Comparison of ENCODE assay signal across 22 cellular contexts in genomic region chr9:85858351-85858750, GRCh38.
DNase-seq lines count a peak whose midpoint lies in the region; ATAC-seq, FAIRE-seq and TF ChIP-seq lines count a peak whose summit lies in the region.
"Had no signal": no experiment of that assay in that cellular context is flagged by ENCODE, and none has a peak within 500 bp of the region (broad histone marks: within the 10 kb centered on the region; RNA-seq: fewer than 3 reads in every experiment).

No MANE protein-coding gene starts in this region.

- in situ Hi-C loops in SK-MEL-5 (cut with HindIII; ENCODE audit: low pct_unique_long_range_greater_than_20kb, low sequenced_read_pairs) = no loop called here

- H3K23me2 ChIP-seq in H9 (ENCODE audit: insufficient read length, low read depth, low read length, poor library complexity, severe bottlenecking) = no peaks in the 10 kb centered on the region
- no peaks in the 10 kb centered on the region; the same call in 1 of the 2 replicates for H3K23me2 ChIP-seq in H1 (ENCODE audit: low read depth, low read length)

- ATAC-seq in HG03045 (IDR thresholded peaks at IDR 0.05; ENCODE audit: unreplicated experiment) = no peak
- ATAC-seq: GM12878 had no signal

- peaks cover 23 to 25% of the 10 kb centered on the region in 2 experiments for H3K4me1 Mint-ChIP-seq in H9
- H3K4me1 Mint-ChIP-seq in activated naive CD4-positive, alpha-beta T cell treated with anti-CD3 and anti-CD28 coated beads, Interleukin-2, amount 10 ng/mL, durations not matched to agents 7 days and 5 days = no peaks in the 10 kb centered on the region

- no peaks in the 10 kb centered on the region for H4K20me1 ChIP-seq in H9 (ENCODE audit: control insufficient read depth, insufficient read depth, insufficient read length)
- no peaks in the 10 kb centered on the region for H4K20me1 ChIP-seq in H1 (replicated peaks in 1 of 2; ENCODE audit: control insufficient read depth in 1 of 2, insufficient read depth in 2 of 2, low read length in 2 of 2)

- H3K4ac ChIP-seq in H9 (ENCODE audit: low read depth, low read length) = no peak overlapping the region
- H3K4ac ChIP-seq in H1 (replicated peaks; ENCODE audit: insufficient read length, low read depth, low read length) = no peak overlapping the region

- POLR2A ChIA-PET in H1 (lab: Charles Lee; ENCODE audit: partially characterized antibody) = no interaction called here

- H2BK12ac ChIP-seq in H9 (ENCODE audit: insufficient read length, low read depth, low read length) (no peak overlapping the region), H1 (ENCODE audit: low read depth, low read length) (no peak overlapping the region)

- no peak overlapping the region for H3K4me3 Mint-ChIP-seq in H9
- no peak overlapping the region for H3K4me3 Mint-ChIP-seq in activated naive CD4-positive, alpha-beta T cell treated with anti-CD3 and anti-CD28 coated beads, Interleukin-2, amount 10 ng/mL, durations not matched to agents 7 days and 5 days
- H3K4me3 Mint-ChIP-seq: CD14-positive monocyte had no signal

- H4K8ac ChIP-seq in H9 (replicated peaks; ENCODE audit: insufficient read length, low read depth, low read length) (no peak overlapping the region), H1 (ENCODE audit: extremely low read depth, insufficient read depth, low read length) (no peak overlapping the region)

- H3K79me1 ChIP-seq in H9 (ENCODE audit: insufficient read depth, low read depth, low read length, poor library complexity, severe bottlenecking) (no peaks in the 10 kb centered on the region), H1 (ENCODE audit: low read depth, low read length) (no peaks in the 10 kb centered on the region)

- no peak for DNase-seq in H9
- DNase-seq in SK-MEL-5 (ENCODE audit: low read depth, low spot score) = peak; percentile 98
- no peak for DNase-seq in H1 (ENCODE audit: low read depth in 1 of 2, low spot score in 2 of 2)
- peak; percentile 18 for DNase-seq in putamen (ENCODE audit: low spot score)
- no peak for DNase-seq in activated naive CD4-positive, alpha-beta T cell treated with anti-CD3 and anti-CD28 coated beads, Interleukin-2, amount 10 ng/mL, durations not matched to agents 7 days and 5 days
- DNase-seq in HUDEP-2 (lab: John Stamatoyannopoulos, UW; ENCODE audit: unreplicated experiment in 76 of 76) = no peak
- no peak for DNase-seq in T-helper 9 cell
- DNase-seq: AML-193, COR-L47, EL, KG1, NCI-H1105 treated with DMSO at 0.1 percent for 48 hours, NCI-H1694, NCI-H226, NCI-H524, NCI-H82, OCI-M1, SIG-M5 had no signal

- H2AK5ac ChIP-seq in H9 (ENCODE audit: insufficient read length, low read length) (no peak overlapping the region), H1 (ENCODE audit: low read depth, low read length) (no peak overlapping the region)

- no peak overlapping the region for H4K5ac ChIP-seq in H9 (ENCODE audit: insufficient read length, low read depth, low read length)
- no peak overlapping the region for H4K5ac ChIP-seq in H1 (ENCODE audit: insufficient read length, low read depth, low read length)

- H3K4me3 ChIP-seq in H1 (ENCODE audit: extremely low read depth in 1 of 4, insufficient read depth in 2 of 4, low read depth in 3 of 4, low read length in 4 of 4) = no peak overlapping the region
- H3K4me3 ChIP-seq: GM12878 had no signal

- no peaks in the 10 kb centered on the region for H3K27me3 Mint-ChIP-seq in H9 (ENCODE audit: low read depth)
- H3K27me3 Mint-ChIP-seq in activated naive CD4-positive, alpha-beta T cell treated with anti-CD3 and anti-CD28 coated beads, Interleukin-2, amount 10 ng/mL, durations not matched to agents 7 days and 5 days = no peaks in the 10 kb centered on the region

- H2BK5ac ChIP-seq in H9 (ENCODE audit: insufficient read length, low read length) = no peak overlapping the region
- no peak overlapping the region for H2BK5ac ChIP-seq in H1 (ENCODE audit: low read depth, low read length)

- peaks cover 0 to 2% of the 10 kb centered on the region in 2 experiments; a peak in 1 of 5 replicates for H3K9me3 Mint-ChIP-seq in H9
- H3K9me3 Mint-ChIP-seq in activated naive CD4-positive, alpha-beta T cell treated with anti-CD3 and anti-CD28 coated beads, Interleukin-2, amount 10 ng/mL, durations not matched to agents 7 days and 5 days = no peaks in the 10 kb centered on the region

- H3K14ac ChIP-seq in H9 (ENCODE audit: insufficient read depth, low read length) (no peak overlapping the region), H1 (ENCODE audit: insufficient read length) (no peak overlapping the region)

- H2BK120ac ChIP-seq in H9 (ENCODE audit: low read depth, low read length, poor library complexity, severe bottlenecking) = no peak overlapping the region
- H2BK120ac ChIP-seq in H1 (replicated peaks; ENCODE audit: low read depth, low read length) = peak overlapping the region; percentile 31

- no peak for TF ChIP-seq CTCF in H9 (conservative IDR thresholded peaks at IDR 0.05)
- no peak for TF ChIP-seq CTCF in H1 (IDR thresholded peaks at IDR 0.05; ENCODE audit: control extremely low read depth in 1 of 3, insufficient read depth in 1 of 3, low read depth in 1 of 3, low read length in 3 of 3)

- FAIRE-seq in H1 (lab: Jason Lieb, UNC) = no peak
- FAIRE-seq: GM12878, GM19239 had no signal

- H3K36me3 ChIP-seq in H1 (ENCODE audit: control insufficient read depth in 2 of 4, insufficient read depth in 4 of 4, low read length in 3 of 4) = no peaks in the 10 kb centered on the region; a peak in 1 of 8 replicates

- H2AFZ ChIP-seq in H9 (ENCODE audit: low read length) = no peak overlapping the region
- no peak overlapping the region for H2AFZ ChIP-seq in H1 (ENCODE audit: low read length)

- H3K9me3 ChIP-seq in H9 (ENCODE audit: control insufficient read depth, low read depth, low read length) (no peaks in the 10 kb centered on the region), H1 (ENCODE audit: insufficient read depth in 2 of 2, low read depth in 1 of 2, low read length in 1 of 2) (no peaks in the 10 kb centered on the region)

- H3K4me1 ChIP-seq in H9 (ENCODE audit: insufficient read depth, low read length) (peaks cover 8% of the 10 kb centered on the region; the same call in 1 of the 2 replicates), H1 (replicated peaks in 1 of 4; ENCODE audit: control insufficient read depth in 3 of 4, insufficient read depth in 4 of 4, low read length in 3 of 4) (peaks cover 2 to 12% (median 5%) of the 10 kb centered on the region in 4 experiments; a peak in 3 of 7 replicates)

- CTCF ChIA-PET in H1 (lab: Charles Lee; ENCODE audit: partially characterized antibody) = no interaction called here
- CTCF ChIA-PET in activated naive CD4-positive, alpha-beta T cell treated with anti-CD3 and anti-CD28 coated beads, Interleukin-2, amount 10 ng/mL, durations not matched to agents 7 days and 5 days (lab: Charles Lee) = no interaction called here

- peak overlapping the region in 2 of 3 experiments; percentile 40 to 66; a peak in 2 of 7 replicates for H3K27ac Mint-ChIP-seq in H9
- H3K27ac Mint-ChIP-seq in activated naive CD4-positive, alpha-beta T cell treated with anti-CD3 and anti-CD28 coated beads, Interleukin-2, amount 10 ng/mL, durations not matched to agents 7 days and 5 days = no peak overlapping the region
- H3K27ac Mint-ChIP-seq: CD14-positive monocyte had no signal

- no peak overlapping the region for H3K9ac ChIP-seq in H9 (ENCODE audit: extremely low read depth, insufficient read length, low read length)
- H3K9ac ChIP-seq in H1 (replicated peaks in 1 of 4; ENCODE audit: extremely low read depth in 1 of 4, low read depth in 3 of 4, low read length in 3 of 4) = no peak overlapping the region

- no peak for TF ChIP-seq POLR2A in H1 (IDR thresholded peaks at IDR 0.05; ENCODE audit: control extremely low read depth in 1 of 2, low read depth in 2 of 2, low read length in 2 of 2)

- H4K91ac ChIP-seq in H9 (ENCODE audit: insufficient read length, low read depth, low read length) (no peak overlapping the region), H1 (replicated peaks; ENCODE audit: insufficient read length, low read length) (no peak overlapping the region)

- no peaks in the 10 kb centered on the region for H3K79me2 ChIP-seq in H9 (ENCODE audit: insufficient read depth, low read length)
- no peaks in the 10 kb centered on the region for H3K79me2 ChIP-seq in H1 (ENCODE audit: control insufficient read depth in 1 of 2, insufficient read depth in 2 of 2, low read length in 2 of 2)

- H2BK20ac ChIP-seq in H9 (ENCODE audit: low read depth, low read length, poor library complexity, severe bottlenecking) (no peak overlapping the region), H1 (ENCODE audit: low read length) (no peak overlapping the region)

- H3K27ac ChIP-seq in H9 (ENCODE audit: insufficient read length, low read depth, low read length) (no peak overlapping the region), H1 (ENCODE audit: low read depth, low read length) (no peak overlapping the region)

- H3K18ac ChIP-seq in H9 (ENCODE audit: insufficient read length, low read depth, low read length) (no peak overlapping the region), H1 (ENCODE audit: extremely low read depth, low read length) (no peak overlapping the region)

- TF ChIP-seq RAD21 in H1 (IDR thresholded peaks at IDR 0.05 in 1 of 2, conservative IDR thresholded peaks at IDR 0.05 in 1 of 2; ENCODE audit: low read depth in 2 of 2, low read length in 2 of 2) = no peak

- no peak overlapping the region for H3K4me2 ChIP-seq in H9 (ENCODE audit: insufficient read depth, insufficient read length, low read length)
- H3K4me2 ChIP-seq in H1 (ENCODE audit: insufficient read depth in 1 of 2, low read depth in 2 of 2, low read length in 2 of 2) = no peak overlapping the region

- H3K56ac ChIP-seq in H9 (ENCODE audit: insufficient read length, low read depth, low read length) = no peak overlapping the region
- H3K56ac ChIP-seq in H1 (replicated peaks; ENCODE audit: insufficient read length, low read depth, low read length) = no peak overlapping the region

- H2BK15ac ChIP-seq in H9 (ENCODE audit: low read depth, low read length) = no peak overlapping the region
- H2BK15ac ChIP-seq in H1 (ENCODE audit: low read length) = no peak overlapping the region

- H3T11ph ChIP-seq in H9 (ENCODE audit: low read length) = no peak overlapping the region

- H3K36me3 Mint-ChIP-seq in H9 (ENCODE audit: insufficient read depth in 1 of 3, low read depth in 3 of 3) = peaks cover 6 to 16% (median 6%) of the 10 kb centered on the region in 3 experiments; a peak in 5 of 7 replicates
- no peaks in the 10 kb centered on the region for H3K36me3 Mint-ChIP-seq in activated naive CD4-positive, alpha-beta T cell treated with anti-CD3 and anti-CD28 coated beads, Interleukin-2, amount 10 ng/mL, durations not matched to agents 7 days and 5 days

- no CpG with 5 or more reads among the region's 3 CpGs for WGBS in H9 (ENCODE audit: extremely low coverage, insufficient read length, low lambda C conversion rate)
- WGBS in H1 (ENCODE audit: extremely low coverage in 1 of 2, insufficient coverage in 1 of 2, insufficient read length in 1 of 2, insufficient replicate concordance in 2 of 2, low coverage in 1 of 2, low lambda C conversion rate in 2 of 2, missing lambda C conversion rate in 1 of 2), 2 experiments = 81% methylated on average over 3 of the region's 3 CpGs; no CpG with 5 or more reads in 1 of the 2 experiments

- TF ChIP-seq EP300 in H1 (IDR thresholded peaks at IDR 0.05; ENCODE audit: borderline replicate concordance in 1 of 2, low read depth in 2 of 2, low read length in 2 of 2) = no peak

- no peak overlapping the region for H3K23ac ChIP-seq in H9 (ENCODE audit: insufficient read length, low read depth, low read length)
- no peak overlapping the region for H3K23ac ChIP-seq in H1 (ENCODE audit: insufficient read length)

- H3K27me3 ChIP-seq in H9 (ENCODE audit: insufficient read depth, low read length) (no peaks in the 10 kb centered on the region), H1 (replicated peaks in 1 of 4; ENCODE audit: control insufficient read depth in 3 of 4, extremely low read depth in 1 of 4, insufficient read depth in 3 of 4, low read length in 3 of 4) (no peaks in the 10 kb centered on the region)

Comparison
In these comparisons a context has a peak if more than half of its experiments do, and no peak if none do; other contexts are left out.
1. DNase-seq: peak in SK-MEL-5 (single experiment) and putamen (single experiment); none in H9 (single experiment), H1 (0 of 2), activated naive CD4-positive, alpha-beta T cell treated with anti-CD3 and anti-CD28 coated beads, Interleukin-2, amount 10 ng/mL, durations not matched to agents 7 days and 5 days (single experiment), HUDEP-2 (0 of 76) and T-helper 9 cell (single experiment).